20 cellular contexts compared by ENCODE assay signal in genomic region chr2:65015731-65016130, GRCh38. TPM values are rescaled to one million over a fixed set of nuclear protein-coding genes. Genes with fewer than 3 reads are reported as not detected.
DNase-seq lines count a peak whose midpoint lies in the region; ATAC-seq and TF ChIP-seq lines count a peak whose summit lies in the region.
"Had no signal": no experiment of that assay in that cellular context is flagged by ENCODE, and none has a peak within 500 bp of the region (broad histone marks: within the 10 kb centered on the region; RNA-seq: fewer than 3 reads in every experiment).

No MANE protein-coding gene starts in this region.

- ATAC-seq in HG02642 (IDR thresholded peaks at IDR 0.05; ENCODE audit: poor library complexity, unreplicated experiment) = no peak

- no peak overlapping the region for H3K14ac ChIP-seq in mesenchymal stem cell (ENCODE audit: low read length in 2 of 2)

- H3K4me3 ChIP-seq in mammary epithelial cell (replicated peaks in 1 of 3; ENCODE audit: insufficient read depth in 1 of 3, low read depth in 2 of 3, low read length in 3 of 3) = no peak overlapping the region
- H3K4me3 ChIP-seq in astrocyte of the spinal cord (ENCODE audit: low read depth, low read length) = no peak overlapping the region
- no peak overlapping the region for H3K4me3 ChIP-seq in mesenchymal stem cell (ENCODE audit: insufficient read depth in 1 of 2, low read depth in 1 of 2, low read length in 2 of 2)
- no peak overlapping the region for H3K4me3 ChIP-seq in hepatocyte
- H3K4me3 ChIP-seq: BLaER1, SJCRH30 had no signal

- no peak overlapping the region for H3K4me3 Mint-ChIP-seq in MCF 10A (ENCODE audit: unreplicated experiment)
- H3K4me3 Mint-ChIP-seq: IgD-negative memory B cell had no signal

- H3K4me2 ChIP-seq in mammary epithelial cell (ENCODE audit: insufficient read depth, low read depth, low read length) = no peak overlapping the region
- no peak overlapping the region for H3K4me2 ChIP-seq in mesenchymal stem cell (ENCODE audit: low read length, poor library complexity, severe bottlenecking)
- no peak overlapping the region for H3K4me2 ChIP-seq in hepatocyte

- H3K36me3 Mint-ChIP-seq in MCF 10A (ENCODE audit: insufficient read depth, unreplicated experiment) = peaks cover 36% of the 10 kb centered on the region

- no peaks in the 10 kb centered on the region for H3K36me3 ChIP-seq in mammary epithelial cell (ENCODE audit: insufficient read depth, low read length)
- H3K36me3 ChIP-seq in mesenchymal stem cell (ENCODE audit: control insufficient read depth in 1 of 2, insufficient read depth in 2 of 2, low read depth in 1 of 2, low read length in 2 of 2) = peaks cover under 1 to 43% of the 10 kb centered on the region in 2 experiments
- H3K36me3 ChIP-seq in hepatocyte (replicated peaks; ENCODE audit: insufficient read depth, low read depth) = no peaks in the 10 kb centered on the region
- H3K36me3 ChIP-seq: SJCRH30 had no signal

- H2AK5ac ChIP-seq in mesenchymal stem cell (ENCODE audit: low read length, severe bottlenecking) = no peak overlapping the region

- H3K27ac Mint-ChIP-seq in MCF 10A (ENCODE audit: low read depth, unreplicated experiment) = no peak overlapping the region
- H3K27ac Mint-ChIP-seq: IgD-negative memory B cell had no signal

- no peak overlapping the region for H2BK5ac ChIP-seq in mesenchymal stem cell (ENCODE audit: low read depth, low read length, poor library complexity, severe bottlenecking)

- POLR2A ChIA-PET in MCF 10A (lab: Yijun Ruan, JAX) = no interaction called here

- CTCF ChIA-PET in mammary epithelial cell (lab: Charles Lee; ENCODE audit: low non-redundant PET) (no interaction called here), MCF 10A (lab: Yijun Ruan, JAX) (no interaction called here)

- H3K9ac ChIP-seq in mammary epithelial cell (ENCODE audit: insufficient read depth, low read length) (no peak overlapping the region), mesenchymal stem cell (ENCODE audit: low read length) (no peak overlapping the region)
- H3K9ac ChIP-seq: BLaER1 had no signal

- DNase-seq in mammary epithelial cell = no peak
- no peak for DNase-seq in MCF 10A (ENCODE audit: unreplicated experiment)
- DNase-seq in astrocyte of the spinal cord (ENCODE audit: low read depth, low spot score) = peak; percentile 34
- peak; percentile 29 for DNase-seq in mesenchymal stem cell
- DNase-seq in hepatocyte (ENCODE audit: low spot score) = no peak
- no peak for DNase-seq in SIG-M5 (lab: John Stamatoyannopoulos, UW)
- no peak for DNase-seq in NCI-H2107 (lab: John Stamatoyannopoulos, UW)
- DNase-seq: DND-41, GF-D8, NCI-H1436, NCI-H2029, NCI-H2171 treated with DMSO at 0.1 percent for 48 hours, NCI-H446 treated with DMSO at 0.1 percent for 48 hours, OCI-M1, RPMI8226, SJCRH30 had no signal

- H3K23ac ChIP-seq in mesenchymal stem cell (ENCODE audit: low read length in 2 of 2) = no peak overlapping the region

- no peaks in the 10 kb centered on the region for H3K79me1 ChIP-seq in mesenchymal stem cell (replicated peaks; ENCODE audit: low read length, poor library complexity, severe bottlenecking)

- H3K9me2 ChIP-seq in hepatocyte (replicated peaks; ENCODE audit: insufficient read depth) = no peaks in the 10 kb centered on the region

- H3K18ac ChIP-seq in mesenchymal stem cell (ENCODE audit: low read depth in 1 of 2, low read length in 2 of 2) = no peak overlapping the region

- intact Hi-C loops in mammary epithelial cell (cut with micrococcal nuclease) = no loop called here
- intact Hi-C loops in MCF 10A (cut with micrococcal nuclease) = no loop called here

- no peaks in the 10 kb centered on the region for H3K4me1 Mint-ChIP-seq in MCF 10A (ENCODE audit: insufficient read depth, unreplicated experiment)

- H2BK120ac ChIP-seq in mesenchymal stem cell (ENCODE audit: low read depth, low read length) = no peak overlapping the region

- dilution Hi-C loops in mammary epithelial cell (cut with HindIII; ENCODE audit: low sequenced_read_pairs) = no loop called here

- H2AFZ ChIP-seq in mammary epithelial cell (ENCODE audit: low read depth, low read length) (peak overlapping the region; percentile 22), mesenchymal stem cell (ENCODE audit: low read depth, low read length) (no peak overlapping the region), hepatocyte (no peak overlapping the region)

- no peak overlapping the region for H3K4ac ChIP-seq in mesenchymal stem cell (ENCODE audit: low read depth in 1 of 2, low read length in 2 of 2)

- no peak overlapping the region for H4K91ac ChIP-seq in mesenchymal stem cell (ENCODE audit: low read length)

- H3K9me3 Mint-ChIP-seq in MCF 10A (ENCODE audit: unreplicated experiment) = no peaks in the 10 kb centered on the region
- H3K9me3 Mint-ChIP-seq: IgD-negative memory B cell had no signal

- peaks cover 8% of the 10 kb centered on the region for H3K4me1 ChIP-seq in mammary epithelial cell (ENCODE audit: insufficient read depth, low read length)
- peaks cover 5% of the 10 kb centered on the region for H3K4me1 ChIP-seq in mesenchymal stem cell (ENCODE audit: control insufficient read depth, insufficient read depth, low read depth, low read length)
- H3K4me1 ChIP-seq in hepatocyte (ENCODE audit: insufficient read depth) = no peaks in the 10 kb centered on the region
- H3K4me1 ChIP-seq: SJCRH30 had no signal

- in situ Hi-C loops in mammary epithelial cell (cut with MboI; ENCODE audit: low sequenced_read_pairs in 2 of 2) = no loop called here
- in situ Hi-C loops in astrocyte of the spinal cord (cut with HindIII; ENCODE audit: low sequenced_read_pairs) = no loop called here

- H2BK15ac ChIP-seq in mesenchymal stem cell (ENCODE audit: low read depth, poor library complexity, severe bottlenecking) = no peak overlapping the region

- H3K27me3 Mint-ChIP-seq in MCF 10A (ENCODE audit: insufficient read depth, unreplicated experiment) = no peaks in the 10 kb centered on the region
- H3K27me3 Mint-ChIP-seq: IgD-negative memory B cell had no signal

- WGBS in mammary epithelial cell (ENCODE audit: low coverage, missing lambda C conversion rate) = 23% methylated on average over 5 of the region's 5 CpGs
- 97% methylated on average over 5 of the region's 5 CpGs for WGBS in mesenchymal stem cell
- 88% methylated on average over 5 of the region's 5 CpGs for WGBS in hepatocyte (ENCODE audit: low lambda C conversion rate, missing lambda C conversion rate)

- no peaks in the 10 kb centered on the region for H3K79me2 ChIP-seq in mammary epithelial cell (ENCODE audit: insufficient read depth, low read length)
- H3K79me2 ChIP-seq in hepatocyte = no peaks in the 10 kb centered on the region

- H2BK12ac ChIP-seq in mesenchymal stem cell (ENCODE audit: low read length in 2 of 2) = no peak overlapping the region

- no peak overlapping the region for H3K27ac ChIP-seq in mammary epithelial cell (ENCODE audit: insufficient read depth, low read depth, low read length)
- H3K27ac ChIP-seq in mesenchymal stem cell (ENCODE audit: low read length, poor library complexity, severe bottlenecking) = no peak overlapping the region
- no peak overlapping the region for H3K27ac ChIP-seq in hepatocyte
- H3K27ac ChIP-seq: 22Rv1, BLaER1, SJCRH30 had no signal

- no peaks in the 10 kb centered on the region for H3K27me3 ChIP-seq in mammary epithelial cell (ENCODE audit: insufficient read depth, low read length)
- H3K27me3 ChIP-seq in mesenchymal stem cell (ENCODE audit: control insufficient read depth in 1 of 2, insufficient read depth in 1 of 2, low read length in 2 of 2) = no peaks in the 10 kb centered on the region
- H3K27me3 ChIP-seq in hepatocyte = no peaks in the 10 kb centered on the region
- H3K27me3 ChIP-seq: BLaER1, SJCRH30 had no signal

- BruUV-seq in mammary epithelial cell (replicated peaks; lab: Mats Ljungman, UMichigan) (no TSS peak), MCF 10A (replicated peaks; lab: Mats Ljungman, UMichigan) (no TSS peak)

- H3K9me3 ChIP-seq in mammary epithelial cell (replicated peaks; ENCODE audit: insufficient read depth, low read length) (no peaks in the 10 kb centered on the region), mesenchymal stem cell (ENCODE audit: control insufficient read depth, low read length) (no peaks in the 10 kb centered on the region), hepatocyte (ENCODE audit: low read depth) (no peaks in the 10 kb centered on the region)
- H3K9me3 ChIP-seq: BLaER1, SJCRH30 had no signal

- no peaks in the 10 kb centered on the region for H4K20me1 ChIP-seq in mammary epithelial cell (ENCODE audit: insufficient read depth, low read length)
- no peaks in the 10 kb centered on the region for H4K20me1 ChIP-seq in hepatocyte (ENCODE audit: insufficient read depth, poor library complexity, severe bottlenecking)
- H4K20me1 ChIP-seq: BLaER1 had no signal

- no peak for TF ChIP-seq CTCF in mammary epithelial cell (conservative IDR thresholded peaks at IDR 0.05 in 1 of 2, IDR thresholded peaks at IDR 0.05 in 1 of 2; ENCODE audit: extremely low read depth in 1 of 2, insufficient read depth in 1 of 2, low read depth in 1 of 2, low read length in 2 of 2)
- no peak for TF ChIP-seq CTCF in MCF 10A (IDR thresholded peaks at IDR 0.05; ENCODE audit: unreplicated experiment)
- TF ChIP-seq CTCF in astrocyte of the spinal cord (IDR thresholded peaks at IDR 0.05; ENCODE audit: low read depth, low read length) = no peak
- no peak for TF ChIP-seq CTCF in hepatocyte (IDR thresholded peaks at IDR 0.05; ENCODE audit: poor library complexity)

- H4K8ac ChIP-seq in mesenchymal stem cell (ENCODE audit: low read length) = no peak overlapping the region

RNA-seq across cellular contexts. Expression of gene SLC1A4, which starts 26.5 kb away (rescaled TPM):
- 10 to 100 TPM; 29.0 to 41.8 TPM for total RNA-seq in mammary epithelial cell
- 7.0 TPM for polyA plus RNA-seq in mammary epithelial cell
- polyA minus RNA-seq in mammary epithelial cell = 18.3 TPM
- 29.6 and 36.0 TPM in 2 replicates for total RNA-seq in MCF 10A (2022)
- 14.3 TPM for polyA plus RNA-seq in mesenchymal stem cell (2013, experiment 1 of 2)
- 15.0 TPM for polyA plus RNA-seq in mesenchymal stem cell (2013, experiment 2 of 2)
- 17.8 and 23.0 TPM in 2 replicates for total RNA-seq in hepatocyte
- polyA plus RNA-seq in hepatocyte = 11.8 and 14.2 TPM in 2 replicates

RNA-seq across cellular contexts. Expression of gene CEP68, which starts 40.5 kb away (rescaled TPM):
- total RNA-seq in mammary epithelial cell (1 to 10 TPM; 9.0 to 9.3 TPM), MCF 10A (2022) (5.4 and 7.2 TPM in 2 replicates), hepatocyte (7.6 and 8.2 TPM in 2 replicates)
- polyA plus RNA-seq in mammary epithelial cell (4.4 TPM), hepatocyte (9.4 and 9.8 TPM in 2 replicates)
- 15.0 TPM for polyA minus RNA-seq in mammary epithelial cell
- polyA plus RNA-seq in mesenchymal stem cell (2013, experiment 1 of 2) = 2.9 TPM
- 3.2 TPM for polyA plus RNA-seq in mesenchymal stem cell (2013, experiment 2 of 2)

Comparison
In these comparisons a context has a peak if more than half of its experiments do, and no peak if none do; other contexts are left out.
1. DNase-seq: peak in astrocyte of the spinal cord (single experiment) and mesenchymal stem cell (single experiment); none in mammary epithelial cell (single experiment), MCF 10A (single experiment), hepatocyte (single experiment), SIG-M5 (single experiment) and NCI-H2107 (single experiment).